Comparison of ENCODE assay signal across 17 cellular contexts in the genomic region with DNA sequence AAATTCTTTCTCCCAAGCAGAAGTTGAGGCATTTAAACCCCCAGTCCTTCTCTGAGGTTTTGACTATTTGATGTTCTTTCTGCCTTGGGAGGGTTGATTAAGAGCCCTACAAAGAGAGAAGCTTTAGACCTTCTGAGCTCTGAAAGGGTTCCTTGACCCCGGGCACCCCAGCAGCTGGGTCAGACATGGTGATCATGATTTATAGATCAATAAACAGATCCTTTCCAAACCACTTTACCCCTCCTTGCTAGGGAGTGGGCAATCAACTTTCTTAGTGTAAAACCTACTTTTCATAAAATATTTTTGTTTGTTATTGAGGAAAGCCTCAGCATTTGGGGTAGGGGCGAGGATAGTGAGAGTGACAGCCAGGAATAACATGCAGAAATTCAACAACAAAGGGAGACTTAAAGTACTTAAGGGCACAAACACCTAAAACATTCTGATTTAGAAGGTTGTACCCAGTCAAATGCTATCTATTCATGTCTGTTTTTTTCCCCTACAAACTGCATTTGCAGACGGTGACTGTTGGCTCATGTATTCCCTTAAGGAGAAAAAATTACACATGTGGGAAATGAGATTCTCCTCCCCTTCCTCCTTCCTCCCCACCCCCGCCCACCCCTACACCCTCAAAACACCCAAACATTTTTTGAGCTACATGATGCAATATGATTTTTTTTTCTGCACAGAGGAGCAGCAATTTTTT.
DNase-seq lines count a peak whose midpoint lies in the region; ATAC-seq and TF ChIP-seq lines count a peak whose summit lies in the region.
"Had no signal": no experiment of that assay in that cellular context is flagged by ENCODE, and none has a peak within 500 bp of the region (broad histone marks: within the 10 kb centered on the region; RNA-seq: fewer than 3 reads in every experiment).

No MANE protein-coding gene starts in this region.

- no peak overlapping the region for H3K18ac ChIP-seq in mesendoderm (ENCODE audit: low read length)

- no CpG with 5 or more reads among the region's 4 CpGs for WGBS in mesendoderm (ENCODE audit: extremely low coverage, insufficient coverage, low lambda C conversion rate)

- no peaks in the 10 kb centered on the region for H3K79me1 ChIP-seq in mesendoderm (ENCODE audit: low read length)

- no peak overlapping the region for H3K4me2 ChIP-seq in mesendoderm (ENCODE audit: low read length)
- no peak overlapping the region for H3K4me2 ChIP-seq in Karpas-422 (ENCODE audit: low read depth, low read length, poor library complexity, severe bottlenecking)

- H4K5ac ChIP-seq in mesendoderm (ENCODE audit: low read length): no peak overlapping the region

- no peak overlapping the region for H2BK120ac ChIP-seq in mesendoderm (ENCODE audit: low read depth, low read length)

- TF ChIP-seq CTCF in choroid plexus epithelial cell (conservative IDR thresholded peaks at IDR 0.05; ENCODE audit: low read depth, low read length): no peak

- H3K27me3 ChIP-seq in mesendoderm (ENCODE audit: insufficient read depth, low read length, poor library complexity): no peaks in the 10 kb centered on the region
- H3K27me3 ChIP-seq in Karpas-422 (ENCODE audit: low read length): 0 out of 2 replicates have a peak, but pooled peaks cover 2% of the 10 kb centered on the region

- H2BK15ac ChIP-seq in mesendoderm (replicated peaks; ENCODE audit: low read depth): peak overlapping the region; percentile 88

- no peaks in the 10 kb centered on the region for H3K9me2 ChIP-seq in Karpas-422 (replicated peaks; ENCODE audit: insufficient read depth, low read length)

- no peak overlapping the region for H3K4ac ChIP-seq in mesendoderm (ENCODE audit: low read depth, low read length)

- H4K20me1 ChIP-seq in Karpas-422 (ENCODE audit: insufficient read depth, low read depth, low read length): no peaks in the 10 kb centered on the region

- no peak overlapping the region for H2AK5ac ChIP-seq in mesendoderm (ENCODE audit: low read length)

- H3K79me2 ChIP-seq in mesendoderm (ENCODE audit: control insufficient read depth, insufficient read depth, low read length) (no peaks in the 10 kb centered on the region), Karpas-422 (ENCODE audit: low read length) (no peaks in the 10 kb centered on the region)

- H3K36me3 ChIP-seq in mesendoderm (ENCODE audit: control insufficient read depth, insufficient read depth, low read length) (no peaks in the 10 kb centered on the region), Karpas-422 (ENCODE audit: insufficient read depth, low read length) (no peaks in the 10 kb centered on the region)

- intact Hi-C loops in left cardiac atrium (cut with DNase I): no loop called here
- intact Hi-C loops in Right ventricle myocardium inferior (cut with DNase I): no loop called here

- no peak overlapping the region for H2AFZ ChIP-seq in Karpas-422 (ENCODE audit: low read length)

- H4K8ac ChIP-seq in mesendoderm (ENCODE audit: low read depth, low read length): no peak overlapping the region

- H3K9ac ChIP-seq in mesendoderm (ENCODE audit: low read length) (no peak overlapping the region), Karpas-422 (ENCODE audit: low read length) (no peak overlapping the region)

- peak; percentile 19 to 66 for ATAC-seq in left cardiac atrium
- no peak for ATAC-seq in Right ventricle myocardium inferior
- ATAC-seq in left lobe of liver: no peak
- ATAC-seq: stimulated activated memory B cell treated with anti-CD40 and anti-IgM and Interleukin-4, amounts not matched to agents 10 μg/mL and 1 μg/mL and 100 μg/mL, for 72 hours had no signal

- H3K23ac ChIP-seq in mesendoderm (ENCODE audit: low read length): no peak overlapping the region

- peaks cover 2% of the 10 kb centered on the region for H3K4me1 ChIP-seq in mesendoderm (ENCODE audit: control insufficient read depth, low read depth, low read length)
- no peaks in the 10 kb centered on the region for H3K4me1 ChIP-seq in Karpas-422 (ENCODE audit: low read length)

- no peaks in the 10 kb centered on the region for H3K9me3 ChIP-seq in Karpas-422 (ENCODE audit: low read length)

- DNase-seq in left cardiac atrium: no peak
- no peak for DNase-seq in Right ventricle myocardium inferior (ENCODE audit: missing footprints)
- DNase-seq in choroid plexus epithelial cell (ENCODE audit: low read depth): peak; percentile 53
- no peak for DNase-seq in mesendoderm
- no peak for DNase-seq in Karpas-422
- DNase-seq in SKM-1 treated with dmso at 0.1 percent for 144 hours (lab: John Stamatoyannopoulos, UW; ENCODE audit: unreplicated experiment): no peak
- no peak for DNase-seq in anterior cingulate cortex (lab: John Stamatoyannopoulos, UW)
- DNase-seq in left lobe of liver (ENCODE audit: low spot score): no peak
- DNase-seq: 8988T; activated CD8-positive, alpha-beta memory T cell treated with anti-CD3 and anti-CD28 coated beads for 24 hours; CD4-positive, alpha-beta T cell; DMS79 treated with DMSO at 0.1 percent for 48 hours; hypothalamus; kidney glomerular epithelial cell; NCI-H1105; NCI-H2171 treated with DMSO at 0.1 percent for 48 hours had no signal

- H2BK5ac ChIP-seq in mesendoderm (ENCODE audit: low read length): no peak overlapping the region

- H3K4me3 ChIP-seq in choroid plexus epithelial cell (ENCODE audit: low read depth, low read length) (no peak overlapping the region), mesendoderm (ENCODE audit: low read length) (no peak overlapping the region), Karpas-422 (ENCODE audit: low read length) (no peak overlapping the region)

- H3K27ac ChIP-seq in mesendoderm (ENCODE audit: low read depth, low read length) (no peak overlapping the region), Karpas-422 (ENCODE audit: low read length) (no peak overlapping the region)

- H3K56ac ChIP-seq in mesendoderm (ENCODE audit: low read length): no peak overlapping the region

Comparison
In these comparisons a context has a peak if more than half of its experiments do, and no peak if none do; other contexts are left out.
1. ATAC-seq: peak in left cardiac atrium (2 of 2); none in Right ventricle myocardium inferior (single experiment) and left lobe of liver (single experiment).